ENCODE assay signal across 14 cellular contexts in genomic region chr17:52470553-52470952, GRCh38.
DNase-seq lines count a peak whose midpoint lies in the region; ATAC-seq lines count a peak whose summit lies in the region.
"Had no signal": no experiment of that assay in that cellular context is flagged by ENCODE, and none has a peak within 500 bp of the region (broad histone marks: within the 10 kb centered on the region; RNA-seq: fewer than 3 reads in every experiment).

No MANE protein-coding gene starts in this region.

- peak; percentile 7 for DNase-seq in NCI-H2029 (lab: John Stamatoyannopoulos, UW)
- no peak for DNase-seq in NCI-H2029 treated with DMSO at 0.1 percent for 48 hours (lab: John Stamatoyannopoulos, UW)
- DNase-seq in DMS53 (lab: John Stamatoyannopoulos, UW): peak; percentile 59
- peak; percentile 29 for DNase-seq in NCI-H774 (lab: John Stamatoyannopoulos, UW)
- no peak for DNase-seq in left lobe of liver (ENCODE audit: low spot score)
- no peak for DNase-seq in HUDEP-2 (lab: John Stamatoyannopoulos, UW; ENCODE audit: unreplicated experiment in 76 of 76)
- DNase-seq in NCI-H510A (lab: John Stamatoyannopoulos, UW): no peak
- no peak for DNase-seq in T-helper 1 cell
- DNase-seq: HCEC 1CT, NCI-H1436 treated with DMSO at 0.1 percent for 48 hours, SHP77, T-helper 2 cell had no signal

- peak; percentile 39 for ATAC-seq in left lobe of liver
- ATAC-seq: Panc1, SK-N-SH treated with all-trans-retinoic acid at 6 μM for 48 hours had no signal

Comparison
In these comparisons a context has a peak if more than half of its experiments do, and no peak if none do; other contexts are left out.
1. DNase-seq: peak in NCI-H2029 (single experiment), DMS53 (single experiment) and NCI-H774 (single experiment); none in NCI-H2029 treated with DMSO at 0.1 percent for 48 hours (single experiment), left lobe of liver (single experiment), HUDEP-2 (0 of 76), NCI-H510A (single experiment) and T-helper 1 cell (0 of 5).